ENCODE assay signal across 1 cellular context in genomic region chr5:41270423-41271251, GRCh38.
TF ChIP-seq lines count a peak whose summit lies in the region.

No MANE protein-coding gene starts in this region.

TF ChIP-seq in WTC11, 78 proteins besides CTCF, POLR2A, EP300 and RAD21 (continued from another document):
- TF ChIP-seq, protein P1, sequence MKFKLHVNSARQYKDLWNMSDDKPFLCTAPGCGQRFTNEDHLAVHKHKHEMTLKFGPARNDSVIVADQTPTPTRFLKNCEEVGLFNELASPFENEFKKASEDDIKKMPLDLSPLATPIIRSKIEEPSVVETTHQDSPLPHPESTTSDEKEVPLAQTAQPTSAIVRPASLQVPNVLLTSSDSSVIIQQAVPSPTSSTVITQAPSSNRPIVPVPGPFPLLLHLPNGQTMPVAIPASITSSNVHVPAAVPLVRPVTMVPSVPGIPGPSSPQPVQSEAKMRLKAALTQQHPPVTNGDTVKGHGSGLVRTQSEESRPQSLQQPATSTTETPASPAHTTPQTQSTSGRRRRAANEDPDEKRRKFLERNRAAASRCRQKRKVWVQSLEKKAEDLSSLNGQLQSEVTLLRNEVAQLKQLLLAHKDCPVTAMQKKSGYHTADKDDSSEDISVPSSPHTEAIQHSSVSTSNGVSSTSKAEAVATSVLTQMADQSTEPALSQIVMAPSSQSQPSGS (CRISPR knock-in tag; IDR thresholded peaks at IDR 0.05; ENCODE audit: borderline replicate concordance, low read depth): no peak
- TF ChIP-seq ESRRA (CRISPR knock-in tag; IDR thresholded peaks at IDR 0.05; ENCODE audit: borderline replicate concordance) (no peak), E2F5 (CRISPR knock-in tag; IDR thresholded peaks at IDR 0.05) (no peak), SP1 (CRISPR knock-in tag; conservative IDR thresholded peaks at IDR 0.05) (no peak), TP53 (CRISPR knock-in tag; IDR thresholded peaks at IDR 0.05) (no peak), HMGXB4 (CRISPR knock-in tag; IDR thresholded peaks at IDR 0.05) (no peak), ZNF138 (CRISPR knock-in tag; conservative IDR thresholded peaks at IDR 0.05) (no peak), CBFB (CRISPR knock-in tag; IDR thresholded peaks at IDR 0.05; ENCODE audit: low read depth) (no peak), MXD4 (CRISPR knock-in tag; IDR thresholded peaks at IDR 0.05; ENCODE audit: borderline replicate concordance) (no peak), NFYB (CRISPR knock-in tag; conservative IDR thresholded peaks at IDR 0.05; ENCODE audit: low read depth) (no peak), ZNF121 (CRISPR knock-in tag; IDR thresholded peaks at IDR 0.05) (no peak)
- TF ChIP-seq, protein P2, sequence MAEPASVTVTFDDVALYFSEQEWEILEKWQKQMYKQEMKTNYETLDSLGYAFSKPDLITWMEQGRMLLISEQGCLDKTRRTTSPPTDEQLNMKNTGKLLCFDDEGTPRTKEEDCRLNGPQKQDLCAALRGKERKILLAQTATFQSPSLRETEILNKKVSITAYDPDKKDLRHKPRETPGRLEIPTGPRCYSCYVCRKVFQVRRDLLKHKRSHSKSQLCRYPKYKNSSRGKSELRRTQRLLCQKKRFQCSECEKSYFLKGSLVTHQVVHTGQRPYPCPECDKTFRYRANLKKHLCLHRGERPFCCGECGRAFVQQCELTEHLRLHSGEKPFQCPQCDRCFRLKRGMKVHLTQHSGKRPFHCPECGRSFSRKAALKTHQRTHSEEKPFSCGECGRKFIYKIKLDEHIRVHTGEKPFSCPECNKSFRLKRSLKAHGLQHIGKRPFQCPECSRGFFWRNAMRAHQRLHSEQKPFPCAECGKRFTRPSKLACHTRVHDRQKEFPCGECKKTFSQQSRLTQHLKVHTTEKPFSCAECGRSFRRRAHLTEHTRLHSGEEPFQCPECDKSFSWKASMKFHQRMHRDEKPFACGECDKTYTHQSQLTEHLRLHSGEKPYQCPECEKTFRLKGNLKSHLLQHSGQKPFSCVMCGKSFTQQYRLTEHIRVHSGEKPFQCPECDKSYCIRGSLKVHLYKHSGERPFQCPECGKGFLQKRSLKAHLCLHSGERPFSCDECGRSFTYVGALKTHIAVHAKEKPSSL (CRISPR knock-in tag; conservative IDR thresholded peaks at IDR 0.05): no peak
- TF ChIP-seq, protein P3, sequence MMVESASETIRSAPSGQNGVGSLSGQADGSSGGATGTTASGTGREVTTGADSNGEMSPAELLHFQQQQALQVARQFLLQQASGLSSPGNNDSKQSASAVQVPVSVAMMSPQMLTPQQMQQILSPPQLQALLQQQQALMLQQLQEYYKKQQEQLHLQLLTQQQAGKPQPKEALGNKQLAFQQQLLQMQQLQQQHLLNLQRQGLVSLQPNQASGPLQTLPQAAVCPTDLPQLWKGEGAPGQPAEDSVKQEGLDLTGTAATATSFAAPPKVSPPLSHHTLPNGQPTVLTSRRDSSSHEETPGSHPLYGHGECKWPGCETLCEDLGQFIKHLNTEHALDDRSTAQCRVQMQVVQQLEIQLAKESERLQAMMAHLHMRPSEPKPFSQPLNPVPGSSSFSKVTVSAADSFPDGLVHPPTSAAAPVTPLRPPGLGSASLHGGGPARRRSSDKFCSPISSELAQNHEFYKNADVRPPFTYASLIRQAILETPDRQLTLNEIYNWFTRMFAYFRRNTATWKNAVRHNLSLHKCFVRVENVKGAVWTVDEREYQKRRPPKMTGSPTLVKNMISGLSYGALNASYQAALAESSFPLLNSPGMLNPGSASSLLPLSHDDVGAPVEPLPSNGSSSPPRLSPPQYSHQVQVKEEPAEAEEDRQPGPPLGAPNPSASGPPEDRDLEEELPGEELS (CRISPR knock-in tag; IDR thresholded peaks at IDR 0.05): no peak
- TF ChIP-seq, protein P4, sequence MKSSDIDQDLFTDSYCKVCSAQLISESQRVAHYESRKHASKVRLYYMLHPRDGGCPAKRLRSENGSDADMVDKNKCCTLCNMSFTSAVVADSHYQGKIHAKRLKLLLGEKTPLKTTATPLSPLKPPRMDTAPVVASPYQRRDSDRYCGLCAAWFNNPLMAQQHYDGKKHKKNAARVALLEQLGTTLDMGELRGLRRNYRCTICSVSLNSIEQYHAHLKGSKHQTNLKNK (CRISPR knock-in tag; IDR thresholded peaks at IDR 0.05): no peak
TF ChIP-seq in WTC11: peak in this region for 0.
